In genomic region chr18:77116201-77117080, GRCh38 we compare ENCODE assay signal across 2 cellular contexts.
TF ChIP-seq lines count a peak whose summit lies in the region.

No MANE protein-coding gene starts in this region.

TF ChIP-seq in A549, 52 proteins besides CTCF, POLR2A, EP300 and RAD21:
- TF ChIP-seq POLR2AphosphoS2 (conservative IDR thresholded peaks at IDR 0.05; ENCODE audit: low read length) (no peak), FOSL2 (IDR thresholded peaks at IDR 0.05) (no peak), FOSL2 (CRISPR knock-in tag; IDR thresholded peaks at IDR 0.05) (no peak), MAZ (IDR thresholded peaks at IDR 0.05; ENCODE audit: borderline replicate concordance, low read depth, low read length) (no peak), BHLHE40 (IDR thresholded peaks at IDR 0.05; ENCODE audit: low read depth, low read length) (no peak), TFCP2L1 (CRISPR knock-in tag; IDR thresholded peaks at IDR 0.05) (no peak), TP53 (CRISPR knock-in tag; IDR thresholded peaks at IDR 0.05) (no peak), USF2 (IDR thresholded peaks at IDR 0.05) (no peak), KDM1A (IDR thresholded peaks at IDR 0.05; ENCODE audit: low read depth) (no peak), NPAS2 (CRISPR knock-in tag; IDR thresholded peaks at IDR 0.05; ENCODE audit: borderline replicate concordance) (no peak), HOXA7 (CRISPR knock-in tag; IDR thresholded peaks at IDR 0.05) (no peak), ZNF302 (CRISPR knock-in tag; IDR thresholded peaks at IDR 0.05) (no peak), CBX8 (IDR thresholded peaks at IDR 0.05) (no peak), FOSB (CRISPR knock-in tag; IDR thresholded peaks at IDR 0.05) (no peak), NR3C1 (IDR thresholded peaks at IDR 0.05) (no peak), PHF8 (IDR thresholded peaks at IDR 0.05; ENCODE audit: borderline replicate concordance, low read depth) (no peak), GATA3 (IDR thresholded peaks at IDR 0.05; ENCODE audit: borderline replicate concordance) (no peak)
- TF ChIP-seq, protein P1, sequence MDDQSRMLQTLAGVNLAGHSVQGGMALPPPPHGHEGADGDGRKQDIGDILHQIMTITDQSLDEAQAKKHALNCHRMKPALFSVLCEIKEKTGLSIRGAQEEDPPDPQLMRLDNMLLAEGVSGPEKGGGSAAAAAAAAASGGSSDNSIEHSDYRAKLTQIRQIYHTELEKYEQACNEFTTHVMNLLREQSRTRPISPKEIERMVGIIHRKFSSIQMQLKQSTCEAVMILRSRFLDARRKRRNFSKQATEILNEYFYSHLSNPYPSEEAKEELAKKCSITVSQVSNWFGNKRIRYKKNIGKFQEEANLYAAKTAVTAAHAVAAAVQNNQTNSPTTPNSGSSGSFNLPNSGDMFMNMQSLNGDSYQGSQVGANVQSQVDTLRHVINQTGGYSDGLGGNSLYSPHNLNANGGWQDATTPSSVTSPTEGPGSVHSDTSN (IDR thresholded peaks at IDR 0.05): no peak
- TF ChIP-seq, protein P2, sequence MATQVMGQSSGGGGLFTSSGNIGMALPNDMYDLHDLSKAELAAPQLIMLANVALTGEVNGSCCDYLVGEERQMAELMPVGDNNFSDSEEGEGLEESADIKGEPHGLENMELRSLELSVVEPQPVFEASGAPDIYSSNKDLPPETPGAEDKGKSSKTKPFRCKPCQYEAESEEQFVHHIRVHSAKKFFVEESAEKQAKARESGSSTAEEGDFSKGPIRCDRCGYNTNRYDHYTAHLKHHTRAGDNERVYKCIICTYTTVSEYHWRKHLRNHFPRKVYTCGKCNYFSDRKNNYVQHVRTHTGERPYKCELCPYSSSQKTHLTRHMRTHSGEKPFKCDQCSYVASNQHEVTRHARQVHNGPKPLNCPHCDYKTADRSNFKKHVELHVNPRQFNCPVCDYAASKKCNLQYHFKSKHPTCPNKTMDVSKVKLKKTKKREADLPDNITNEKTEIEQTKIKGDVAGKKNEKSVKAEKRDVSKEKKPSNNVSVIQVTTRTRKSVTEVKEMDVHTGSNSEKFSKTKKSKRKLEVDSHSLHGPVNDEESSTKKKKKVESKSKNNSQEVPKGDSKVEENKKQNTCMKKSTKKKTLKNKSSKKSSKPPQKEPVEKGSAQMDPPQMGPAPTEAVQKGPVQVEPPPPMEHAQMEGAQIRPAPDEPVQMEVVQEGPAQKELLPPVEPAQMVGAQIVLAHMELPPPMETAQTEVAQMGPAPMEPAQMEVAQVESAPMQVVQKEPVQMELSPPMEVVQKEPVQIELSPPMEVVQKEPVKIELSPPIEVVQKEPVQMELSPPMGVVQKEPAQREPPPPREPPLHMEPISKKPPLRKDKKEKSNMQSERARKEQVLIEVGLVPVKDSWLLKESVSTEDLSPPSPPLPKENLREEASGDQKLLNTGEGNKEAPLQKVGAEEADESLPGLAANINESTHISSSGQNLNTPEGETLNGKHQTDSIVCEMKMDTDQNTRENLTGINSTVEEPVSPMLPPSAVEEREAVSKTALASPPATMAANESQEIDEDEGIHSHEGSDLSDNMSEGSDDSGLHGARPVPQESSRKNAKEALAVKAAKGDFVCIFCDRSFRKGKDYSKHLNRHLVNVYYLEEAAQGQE (IDR thresholded peaks at IDR 0.05): no peak
- TF ChIP-seq, protein P3, sequence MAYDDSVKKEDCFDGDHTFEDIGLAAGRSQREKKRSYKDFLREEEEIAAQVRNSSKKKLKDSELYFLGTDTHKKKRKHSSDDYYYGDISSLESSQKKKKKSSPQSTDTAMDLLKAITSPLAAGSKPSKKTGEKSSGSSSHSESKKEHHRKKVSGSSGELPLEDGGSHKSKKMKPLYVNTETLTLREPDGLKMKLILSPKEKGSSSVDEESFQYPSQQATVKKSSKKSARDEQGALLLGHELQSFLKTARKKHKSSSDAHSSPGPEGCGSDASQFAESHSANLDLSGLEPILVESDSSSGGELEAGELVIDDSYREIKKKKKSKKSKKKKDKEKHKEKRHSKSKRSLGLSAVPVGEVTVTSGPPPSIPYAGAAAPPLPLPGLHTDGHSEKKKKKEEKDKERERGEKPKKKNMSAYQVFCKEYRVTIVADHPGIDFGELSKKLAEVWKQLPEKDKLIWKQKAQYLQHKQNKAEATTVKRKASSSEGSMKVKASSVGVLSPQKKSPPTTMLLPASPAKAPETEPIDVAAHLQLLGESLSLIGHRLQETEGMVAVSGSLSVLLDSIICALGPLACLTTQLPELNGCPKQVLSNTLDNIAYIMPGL (CRISPR knock-in tag; IDR thresholded peaks at IDR 0.05; ENCODE audit: borderline replicate concordance): no peak
- TF ChIP-seq, protein P4, sequence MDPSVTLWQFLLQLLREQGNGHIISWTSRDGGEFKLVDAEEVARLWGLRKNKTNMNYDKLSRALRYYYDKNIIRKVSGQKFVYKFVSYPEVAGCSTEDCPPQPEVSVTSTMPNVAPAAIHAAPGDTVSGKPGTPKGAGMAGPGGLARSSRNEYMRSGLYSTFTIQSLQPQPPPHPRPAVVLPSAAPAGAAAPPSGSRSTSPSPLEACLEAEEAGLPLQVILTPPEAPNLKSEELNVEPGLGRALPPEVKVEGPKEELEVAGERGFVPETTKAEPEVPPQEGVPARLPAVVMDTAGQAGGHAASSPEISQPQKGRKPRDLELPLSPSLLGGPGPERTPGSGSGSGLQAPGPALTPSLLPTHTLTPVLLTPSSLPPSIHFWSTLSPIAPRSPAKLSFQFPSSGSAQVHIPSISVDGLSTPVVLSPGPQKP (IDR thresholded peaks at IDR 0.05; ENCODE audit: low read depth, low read length): no peak

TF ChIP-seq in GM12878, 131 proteins besides CTCF, POLR2A, EP300 and RAD21:
- TF ChIP-seq, protein P2 (IDR thresholded peaks at IDR 0.05; ENCODE audit: low read depth, low read length): no peak
- peak; percentile 86 for TF ChIP-seq HSF1 (IDR thresholded peaks at IDR 0.05; ENCODE audit: low read depth, low read length)
TF ChIP-seq in GM12878: peak in this region for 1.
